In genomic region chr13:39581177-39581576, GRCh38 we compare ENCODE assay signal across 20 cellular contexts. TPM values are rescaled to one million over a fixed set of nuclear protein-coding genes. Genes with fewer than 3 reads are reported as not detected.
"Had no signal": no experiment of that assay in that cellular context is flagged by ENCODE, and none has a peak within 500 bp of the region (broad histone marks: within the 10 kb centered on the region; RNA-seq: fewer than 3 reads in every experiment).

No MANE protein-coding gene starts in this region.

- H3K27ac Mint-ChIP-seq: immature natural killer cell; naive thymus-derived CD8-positive, alpha-beta T cell; stimulated activated effector memory CD8-positive, alpha-beta T cell treated with anti-CD3 and anti-CD28 coated beads, Interleukin-12 subunit alpha, Interleukin-12 subunit beta, amount 100 ng/mL, for 72 hours had no signal

- ATAC-seq: gastroesophageal sphincter; left cardiac atrium; mucosa of descending colon; naive thymus-derived CD8-positive, alpha-beta T cell; right lobe of liver; stimulated activated effector memory CD8-positive, alpha-beta T cell treated with anti-CD3 and anti-CD28 coated beads, Interleukin-12 subunit alpha, Interleukin-12 subunit beta, amount 100 ng/mL, for 72 hours; stimulated activated naive CD8-positive, alpha-beta T cell treated with anti-CD3 and anti-CD28 coated beads, Interleukin-15, Interleukin-2, amounts not matched to agents 100 U/mL and 50 U/mL, for 24 hours; upper lobe of right lung had no signal

- H3K27me3 ChIP-seq: gastroesophageal sphincter, right lobe of liver, tibial nerve, upper lobe of right lung, vagina had no signal

- H3K4me3 Mint-ChIP-seq: immature natural killer cell; naive thymus-derived CD8-positive, alpha-beta T cell; stimulated activated effector memory CD8-positive, alpha-beta T cell treated with anti-CD3 and anti-CD28 coated beads, Interleukin-12 subunit alpha, Interleukin-12 subunit beta, amount 100 ng/mL, for 72 hours had no signal

- H3K79me2 ChIP-seq: parathyroid adenoma had no signal

- H3K36me3 ChIP-seq: gastroesophageal sphincter, prostate gland, right lobe of liver, upper lobe of right lung, vagina had no signal

- H3K4me1 Mint-ChIP-seq: immature natural killer cell; naive thymus-derived CD8-positive, alpha-beta T cell; stimulated activated effector memory CD8-positive, alpha-beta T cell treated with anti-CD3 and anti-CD28 coated beads, Interleukin-12 subunit alpha, Interleukin-12 subunit beta, amount 100 ng/mL, for 72 hours had no signal

- FAIRE-seq: kidney had no signal

- H3K4me1 ChIP-seq: parathyroid adenoma, prostate gland, right lobe of liver had no signal

- H3K36me3 Mint-ChIP-seq: immature natural killer cell; naive thymus-derived CD8-positive, alpha-beta T cell; stimulated activated effector memory CD8-positive, alpha-beta T cell treated with anti-CD3 and anti-CD28 coated beads, Interleukin-12 subunit alpha, Interleukin-12 subunit beta, amount 100 ng/mL, for 72 hours had no signal

- DNase-seq: effector CD4-positive, alpha-beta T cell; glutamatergic neuron; immature natural killer cell; kidney; left cardiac atrium; mucosa of descending colon; naive thymus-derived CD8-positive, alpha-beta T cell; occipital lobe; right lobe of liver; stimulated activated CD4-positive, alpha-beta T cell treated with anti-CD3 and anti-CD28 coated beads, Interleukin-4, amount 100 ng/mL, for 1 hour; stimulated activated CD8-positive, alpha-beta memory T cell treated with anti-CD3 and anti-CD28 coated beads, Interleukin-4, amount 100 ng/mL, for 48 hours; stimulated activated naive CD8-positive, alpha-beta T cell treated with anti-CD3 and anti-CD28 coated beads, Interleukin-15, Interleukin-2, amounts not matched to agents 100 U/mL and 50 U/mL, for 24 hours; upper lobe of right lung had no signal

- H3K27ac ChIP-seq: gastroesophageal sphincter, parathyroid adenoma, prostate gland, right lobe of liver, tibial nerve, upper lobe of right lung, vagina had no signal

- H3K9ac ChIP-seq: parathyroid adenoma had no signal

- H3K9me3 Mint-ChIP-seq: immature natural killer cell; naive thymus-derived CD8-positive, alpha-beta T cell; stimulated activated effector memory CD8-positive, alpha-beta T cell treated with anti-CD3 and anti-CD28 coated beads, Interleukin-12 subunit alpha, Interleukin-12 subunit beta, amount 100 ng/mL, for 72 hours had no signal

- H3K4me3 ChIP-seq: coronary artery, gastroesophageal sphincter, mucosa of descending colon, prostate gland, right lobe of liver, tibial nerve, upper lobe of right lung, vagina had no signal

RNA-seq across cellular contexts. Expression of gene LHFPL6, which starts 21.8 kb away (rescaled TPM):
- total RNA-seq: naive thymus-derived CD8-positive, alpha-beta T cell had no signal
- polyA plus RNA-seq: naive thymus-derived CD8-positive, alpha-beta T cell had no signal
